1 cellular context compared by ENCODE assay signal in the genomic region with DNA sequence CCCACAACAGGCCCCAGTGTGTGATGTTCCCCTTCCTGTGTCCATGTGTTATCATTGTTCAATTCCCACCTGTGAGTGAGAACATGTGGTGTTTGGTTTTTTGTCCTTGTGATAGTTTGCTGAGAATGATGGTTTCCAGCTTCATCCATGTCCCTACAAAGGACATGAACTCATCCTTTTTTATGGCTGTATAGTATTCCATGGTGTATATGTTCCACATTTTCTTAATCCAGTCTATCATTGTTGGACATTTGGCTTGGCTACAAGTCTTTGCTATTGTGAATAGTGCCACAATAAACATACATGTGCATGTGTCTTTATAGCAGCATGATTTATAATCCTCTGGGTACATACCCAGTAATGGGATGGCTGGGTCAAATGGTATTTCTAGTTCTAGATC. TPM values are rescaled to one million over a fixed set of nuclear protein-coding genes. Genes with fewer than 3 reads are reported as not detected.
"Had no signal": no experiment of that assay in that cellular context is flagged by ENCODE, and none has a peak within 500 bp of the region (broad histone marks: within the 10 kb centered on the region; RNA-seq: fewer than 3 reads in every experiment).

No MANE protein-coding gene starts in this region.

RNA-seq across cellular contexts. Expression of a gene that starts 13.6 kb away (rescaled TPM):
- total RNA-seq: MCF 10A had no signal
